ENCODE assay signal across 19 cellular contexts in genomic region chr7:46660402-46660801, GRCh38.
"Had no signal": no experiment of that assay in that cellular context is flagged by ENCODE, and none has a peak within 500 bp of the region (broad histone marks: within the 10 kb centered on the region; RNA-seq: fewer than 3 reads in every experiment).

No MANE protein-coding gene starts in this region.

- DNase-seq: activated CD4-positive, alpha-beta T cell treated with anti-CD3 and anti-CD28 coated beads, Interleukin-2, amount 10 ng/mL, durations not matched to agents 24 days and 14 days; activated naive CD4-positive, alpha-beta T cell; anterior cingulate cortex; dermis blood vessel endothelial cell; left lung; mammary epithelial cell; naive B cell; retina; stimulated activated CD4-positive, alpha-beta T cell treated with anti-CD3 and anti-CD28 coated beads, Interleukin-2, amount 100 ng/mL, for 48 hours; T-helper 2 cell; tibial artery; uterus had no signal

- H3K36me3 Mint-ChIP-seq: naive B cell; stimulated activated memory B cell treated with anti-CD40 and anti-IgM and Interleukin-4, amounts not matched to agents 10 μg/mL and 1 μg/mL and 100 μg/mL, for 72 hours had no signal

- H3K79me2 ChIP-seq: parathyroid adenoma had no signal

- H3K4me1 Mint-ChIP-seq: activated CD4-positive, alpha-beta T cell treated with anti-CD3 and anti-CD28 coated beads, Interleukin-2, amount 10 ng/mL, durations not matched to agents 24 days and 14 days; naive B cell; stimulated activated memory B cell treated with anti-CD40 and anti-IgM and Interleukin-4, amounts not matched to agents 10 μg/mL and 1 μg/mL and 100 μg/mL, for 72 hours had no signal

- H3K27ac Mint-ChIP-seq: activated CD4-positive, alpha-beta T cell treated with anti-CD3 and anti-CD28 coated beads, Interleukin-2, amount 10 ng/mL, durations not matched to agents 24 days and 14 days; naive B cell; stimulated activated memory B cell treated with anti-CD40 and anti-IgM and Interleukin-4, amounts not matched to agents 10 μg/mL and 1 μg/mL and 100 μg/mL, for 72 hours; WTC11 had no signal

- H3K27ac ChIP-seq: breast epithelium, epithelial cell of prostate, left lung, parathyroid adenoma, tibial artery, uterus had no signal

- H3K4me3 Mint-ChIP-seq: activated CD4-positive, alpha-beta T cell treated with anti-CD3 and anti-CD28 coated beads, Interleukin-2, amount 10 ng/mL, durations not matched to agents 24 days and 14 days; naive B cell; stimulated activated memory B cell treated with anti-CD40 and anti-IgM and Interleukin-4, amounts not matched to agents 10 μg/mL and 1 μg/mL and 100 μg/mL, for 72 hours; WTC11 had no signal

- H3K4me1 ChIP-seq: breast epithelium, left lung, parathyroid adenoma, uterus had no signal

- H3K27me3 Mint-ChIP-seq: activated CD4-positive, alpha-beta T cell treated with anti-CD3 and anti-CD28 coated beads, Interleukin-2, amount 10 ng/mL, durations not matched to agents 24 days and 14 days; naive B cell; stimulated activated memory B cell treated with anti-CD40 and anti-IgM and Interleukin-4, amounts not matched to agents 10 μg/mL and 1 μg/mL and 100 μg/mL, for 72 hours had no signal

- ATAC-seq: gastroesophageal sphincter; left lung; stimulated activated memory B cell treated with anti-CD40 and anti-IgM and Interleukin-4, amounts not matched to agents 10 μg/mL and 1 μg/mL and 100 μg/mL, for 72 hours; WTC11 had no signal

- H3K9me3 ChIP-seq: breast epithelium, gastroesophageal sphincter, tibial artery, uterus had no signal

- H2AFZ ChIP-seq: parathyroid adenoma had no signal

- H3K9ac ChIP-seq: parathyroid adenoma had no signal

- H3K36me3 ChIP-seq: breast epithelium, gastroesophageal sphincter, left lung, tibial artery, uterus had no signal

- FAIRE-seq: islet of Langerhans had no signal

- H3K4me3 ChIP-seq: breast epithelium, gastroesophageal sphincter, left lung, tibial artery, uterus had no signal

- H3K27me3 ChIP-seq: breast epithelium, gastroesophageal sphincter, left lung, tibial artery, uterus had no signal
